In genomic region chr6:32195902-32196681, GRCh38 we compare ENCODE assay signal across 1 cellular context.
TF ChIP-seq lines count a peak whose summit lies in the region.

No MANE protein-coding gene starts in this region.

TF ChIP-seq in HepG2, 621 proteins besides CTCF, POLR2A, EP300 and RAD21 (continued from another document and continues in another):
- 0 out of 2 replicates have a peak, but pooled peaks have one; percentile 70 for TF ChIP-seq RFXANK (CRISPR knock-in tag; IDR thresholded peaks at IDR 0.05)
- peak; percentile 57; the same call in 1 of the 2 replicates for TF ChIP-seq ZNF761 (CRISPR knock-in tag; conservative IDR thresholded peaks at IDR 0.05)
- TF ChIP-seq ZNF562 (CRISPR knock-in tag; IDR thresholded peaks at IDR 0.05; ENCODE audit: borderline replicate concordance), result no peak
- TF ChIP-seq CSRNP2 (CRISPR knock-in tag; conservative IDR thresholded peaks at IDR 0.05; ENCODE audit: low read depth), result no peak
- TF ChIP-seq NONO (IDR thresholded peaks at IDR 0.05), result no peak
- TF ChIP-seq NONO (CRISPR knock-in tag; conservative IDR thresholded peaks at IDR 0.05), result peak; percentile 93
- peak; percentile 90; the same call in 1 of the 2 replicates for TF ChIP-seq MYPOP (CRISPR knock-in tag; IDR thresholded peaks at IDR 0.05)
- TF ChIP-seq THAP8 (CRISPR knock-in tag; IDR thresholded peaks at IDR 0.05; ENCODE audit: borderline replicate concordance), result no peak
- peak; percentile 92 for TF ChIP-seq SPEN (CRISPR knock-in tag; IDR thresholded peaks at IDR 0.05; ENCODE audit: low read depth)
- TF ChIP-seq ZNF180 (CRISPR knock-in tag; IDR thresholded peaks at IDR 0.05; ENCODE audit: borderline replicate concordance, low read depth), result peak; percentile 4; the same call in 1 of the 2 replicates
- peak; percentile 40; the same call in 1 of the 2 replicates for TF ChIP-seq ZNF280B (CRISPR knock-in tag; IDR thresholded peaks at IDR 0.05; ENCODE audit: borderline replicate concordance)
- TF ChIP-seq MAF1 (CRISPR knock-in tag; IDR thresholded peaks at IDR 0.05; ENCODE audit: borderline replicate concordance), result no peak; the same call in 1 of the 2 replicates
- no peak for TF ChIP-seq SMARCC2 (IDR thresholded peaks at IDR 0.05)
- TF ChIP-seq ZNF337 (CRISPR knock-in tag; IDR thresholded peaks at IDR 0.05; ENCODE audit: borderline replicate concordance, low read depth), result peak; percentile 76; the same call in 1 of the 2 replicates
- no peak for TF ChIP-seq TCF7L2 (IDR thresholded peaks at IDR 0.05; ENCODE audit: low read depth, low read length)
- TF ChIP-seq ZNF224 (CRISPR knock-in tag; IDR thresholded peaks at IDR 0.05), result peak; percentile 90
- TF ChIP-seq MAZ (IDR thresholded peaks at IDR 0.05; ENCODE audit: borderline replicate concordance, low read depth, low read length), result no peak; the same call in none of the 2 replicates
- TF ChIP-seq MAZ (CRISPR knock-in tag; IDR thresholded peaks at IDR 0.05; ENCODE audit: low read depth), result 0 out of 2 replicates have a peak, but pooled peaks have one; percentile 80
- TF ChIP-seq ZNF414 (CRISPR knock-in tag; IDR thresholded peaks at IDR 0.05), result 0 out of 2 replicates have a peak, but pooled peaks have one; percentile 68
- no peak for TF ChIP-seq TCF12 (IDR thresholded peaks at IDR 0.05)
- no peak for TF ChIP-seq TCF12 (CRISPR knock-in tag; IDR thresholded peaks at IDR 0.05)
- 0 out of 2 replicates have a peak, but pooled peaks have one; percentile 33 for TF ChIP-seq KMT2B (CRISPR knock-in tag; IDR thresholded peaks at IDR 0.05)
- peak; percentile 88 for TF ChIP-seq ZSCAN21 (CRISPR knock-in tag; IDR thresholded peaks at IDR 0.05; ENCODE audit: borderline replicate concordance)
- peak; percentile 97 for TF ChIP-seq ZFX (CRISPR knock-in tag; IDR thresholded peaks at IDR 0.05; ENCODE audit: low read depth)
- no peak for TF ChIP-seq ZNF468 (CRISPR knock-in tag; IDR thresholded peaks at IDR 0.05)
- TF ChIP-seq ZNF276 (CRISPR knock-in tag; IDR thresholded peaks at IDR 0.05; ENCODE audit: low read depth), result peak; percentile 34; the same call in 1 of the 2 replicates
- TF ChIP-seq RXRB (CRISPR knock-in tag; IDR thresholded peaks at IDR 0.05; ENCODE audit: borderline replicate concordance), result peak; percentile 68; the same call in 1 of the 2 replicates
- peak; percentile 42; the same call in 1 of the 2 replicates for TF ChIP-seq ZNF557 (CRISPR knock-in tag; IDR thresholded peaks at IDR 0.05)
- TF ChIP-seq ZNF782 (CRISPR knock-in tag; IDR thresholded peaks at IDR 0.05; ENCODE audit: borderline replicate concordance), result no peak
- no peak for TF ChIP-seq MTF1 (CRISPR knock-in tag; IDR thresholded peaks at IDR 0.05)
- peak; percentile 54; the same call in 1 of the 2 replicates for TF ChIP-seq AHR (CRISPR knock-in tag; IDR thresholded peaks at IDR 0.05)
- no peak for TF ChIP-seq RORA (CRISPR knock-in tag; IDR thresholded peaks at IDR 0.05)
- no peak for TF ChIP-seq TCF7 (IDR thresholded peaks at IDR 0.05; ENCODE audit: low read depth)
- TF ChIP-seq NR0B2 (CRISPR knock-in tag; IDR thresholded peaks at IDR 0.05), result peak; percentile 28; the same call in 1 of the 2 replicates
- TF ChIP-seq AFF4 (CRISPR knock-in tag; IDR thresholded peaks at IDR 0.05), result peak; percentile 70; the same call in 1 of the 2 replicates
- TF ChIP-seq CENPX (CRISPR knock-in tag; IDR thresholded peaks at IDR 0.05), result no peak
- TF ChIP-seq ZKSCAN5 (CRISPR knock-in tag; IDR thresholded peaks at IDR 0.05), result no peak; the same call in 1 of the 2 replicates
- TF ChIP-seq ZNF510 (CRISPR knock-in tag; IDR thresholded peaks at IDR 0.05; ENCODE audit: low read depth), result peak; percentile 47; the same call in 1 of the 2 replicates
- TF ChIP-seq ZSCAN30 (CRISPR knock-in tag; IDR thresholded peaks at IDR 0.05), result no peak
- TF ChIP-seq ZNF737 (CRISPR knock-in tag; IDR thresholded peaks at IDR 0.05; ENCODE audit: borderline replicate concordance), result no peak
- TF ChIP-seq HCFC1 (IDR thresholded peaks at IDR 0.05; ENCODE audit: low read depth, low read length), result peak; percentile 57; the same call in 1 of the 2 replicates
- no peak for TF ChIP-seq ZNF138 (CRISPR knock-in tag; IDR thresholded peaks at IDR 0.05; ENCODE audit: low read depth)
- peak; percentile 72; the same call in 1 of the 2 replicates for TF ChIP-seq ZNF691 (CRISPR knock-in tag; IDR thresholded peaks at IDR 0.05; ENCODE audit: borderline replicate concordance, low read depth)
- peak; percentile 88 for TF ChIP-seq MTERF4 (CRISPR knock-in tag; IDR thresholded peaks at IDR 0.05)
- TF ChIP-seq ZUFSP (CRISPR knock-in tag; IDR thresholded peaks at IDR 0.05; ENCODE audit: borderline replicate concordance), result no peak
- no peak for TF ChIP-seq SOX6 (IDR thresholded peaks at IDR 0.05)
- TF ChIP-seq SOX6 (CRISPR knock-in tag; IDR thresholded peaks at IDR 0.05), result peak; percentile 97
- TF ChIP-seq HNRNPH1 (optimal IDR thresholded peaks at IDR 0.05; ENCODE audit: low read depth, low read length), result no peak
- peak; percentile 17 for TF ChIP-seq ZSCAN25 (CRISPR knock-in tag; IDR thresholded peaks at IDR 0.05)
- no peak for TF ChIP-seq REXO4 (CRISPR knock-in tag; IDR thresholded peaks at IDR 0.05; ENCODE audit: borderline replicate concordance)
- peak; percentile 99 for TF ChIP-seq ATF7 (IDR thresholded peaks at IDR 0.05)
- TF ChIP-seq ATF7 (CRISPR knock-in tag; IDR thresholded peaks at IDR 0.05), result peak; percentile 95
- TF ChIP-seq MATR3 (CRISPR knock-in tag; IDR thresholded peaks at IDR 0.05), result no peak
